Comparison of ENCODE assay signal across 8 cellular contexts in genomic region chr5:5421961-5422818, GRCh38. TPM values are rescaled to one million over a fixed set of nuclear protein-coding genes. Genes with fewer than 3 reads are reported as not detected.
DNase-seq lines count a peak whose midpoint lies in the region; ATAC-seq lines count a peak whose summit lies in the region.

TSS of gene ICE1 (plus strand) at chr5:5422677. CDS start at chr5:5422916, 239 bp downstream.

- H3K36me3 ChIP-seq in NT2/D1 (ENCODE audit: insufficient read depth, insufficient read length, low read length) (peaks cover 10% of the 10 kb centered on the region), endocrine pancreas (ENCODE audit: control insufficient read depth, insufficient read depth, low read length) (no peaks in the 10 kb centered on the region), mesendoderm (ENCODE audit: control insufficient read depth, insufficient read depth, low read length) (no peaks in the 10 kb centered on the region)

- H3K4me1 ChIP-seq in NT2/D1 (ENCODE audit: insufficient read depth, insufficient read length) (no peaks in the 10 kb centered on the region), endocrine pancreas (ENCODE audit: control insufficient read depth, insufficient read depth, low read length) (peaks cover 11% of the 10 kb centered on the region), mesendoderm (ENCODE audit: control insufficient read depth, low read depth, low read length) (peaks cover 9% of the 10 kb centered on the region)

- H4K8ac ChIP-seq in mesendoderm (ENCODE audit: low read depth, low read length), result peak within 1 kb of the TSS; percentile 6

- H2AK5ac ChIP-seq in mesendoderm (ENCODE audit: low read length), result no peak within 1 kb of the TSS

- H4K5ac ChIP-seq in mesendoderm (ENCODE audit: low read length), result no peak within 1 kb of the TSS

- H3K4me1 Mint-ChIP-seq in activated CD8-positive, alpha-beta memory T cell treated with anti-CD3 and anti-CD28 coated beads, Interleukin-2, amount 10 ng/mL, durations not matched to agents 7 days and 5 days, result peaks cover 22% of the 10 kb centered on the region

- ATAC-seq in GM21381 (IDR thresholded peaks at IDR 0.05; ENCODE audit: unreplicated experiment), result peak; percentile 79
- ATAC-seq in activated CD8-positive, alpha-beta memory T cell treated with anti-CD3 and anti-CD28 coated beads, Interleukin-2, amount 10 ng/mL, durations not matched to agents 7 days and 5 days, result peak; percentile 90

- H3K36me3 Mint-ChIP-seq in activated CD8-positive, alpha-beta memory T cell treated with anti-CD3 and anti-CD28 coated beads, Interleukin-2, amount 10 ng/mL, durations not matched to agents 7 days and 5 days, result peaks cover 4% of the 10 kb centered on the region

- no peak within 1 kb of the TSS for H2BK5ac ChIP-seq in mesendoderm (ENCODE audit: low read length)

- peak within 1 kb of the TSS; percentile 87 for H3K4me3 Mint-ChIP-seq in activated CD8-positive, alpha-beta memory T cell treated with anti-CD3 and anti-CD28 coated beads, Interleukin-2, amount 10 ng/mL, durations not matched to agents 7 days and 5 days

- no peak within 1 kb of the TSS for H3K23ac ChIP-seq in mesendoderm (ENCODE audit: low read length)

- H2BK120ac ChIP-seq in mesendoderm (ENCODE audit: low read depth, low read length), result no peak within 1 kb of the TSS

- peak within 1 kb of the TSS; percentile 85 for H3K56ac ChIP-seq in mesendoderm (ENCODE audit: low read length)

- peak; percentile 94 for DNase-seq in COR-L47 (lab: John Stamatoyannopoulos, UW)
- DNase-seq in HUDEP-2 (lab: John Stamatoyannopoulos, UW; ENCODE audit: unreplicated experiment in 76 of 76), result peak in 75 of 76 experiments; percentile 17 to 96 (median 89)
- peak; percentile 93 for DNase-seq in NT2/D1 (ENCODE audit: low read depth, low spot score)
- DNase-seq in activated CD8-positive, alpha-beta memory T cell treated with anti-CD3 and anti-CD28 coated beads, Interleukin-2, amount 10 ng/mL, durations not matched to agents 7 days and 5 days, result peak; percentile 96
- peak; percentile 99 for DNase-seq in mesendoderm
- peak; percentile 92 for DNase-seq in stimulated activated CD8-positive, alpha-beta memory T cell treated with anti-CD3 and anti-CD28 coated beads, Interleukin-15, amount 100 ng/mL, for 1 hour (ENCODE audit: low read depth)

- CTCF ChIA-PET in activated CD8-positive, alpha-beta memory T cell treated with anti-CD3 and anti-CD28 coated beads, Interleukin-2, amount 10 ng/mL, durations not matched to agents 7 days and 5 days (lab: Charles Lee), result interaction anchor here (1.1 to 1.2 kb wide), 3 partner anchors 20 to 278 kb away, joined by 3 to 4 read pairs (median 4); no protein-coding TSS in a partner anchor

- no peaks in the 10 kb centered on the region for H3K9me3 ChIP-seq in NT2/D1 (ENCODE audit: insufficient read depth, low read length)
- no peaks in the 10 kb centered on the region for H3K9me3 ChIP-seq in endocrine pancreas (ENCODE audit: control insufficient read depth, low read length)

- peaks cover 19% of the 10 kb centered on the region for H3K79me1 ChIP-seq in mesendoderm (ENCODE audit: low read length)

- peaks cover 43% of the 10 kb centered on the region for H3K79me2 ChIP-seq in mesendoderm (ENCODE audit: control insufficient read depth, insufficient read depth, low read length)

- H3K4ac ChIP-seq in mesendoderm (ENCODE audit: low read depth, low read length), result peak within 1 kb of the TSS; percentile 27

- H3K27me3 Mint-ChIP-seq in activated CD8-positive, alpha-beta memory T cell treated with anti-CD3 and anti-CD28 coated beads, Interleukin-2, amount 10 ng/mL, durations not matched to agents 7 days and 5 days, result no peaks in the 10 kb centered on the region

- peak within 1 kb of the TSS; percentile 87 for H3K9ac ChIP-seq in NT2/D1 (ENCODE audit: insufficient read length, low read depth)
- H3K9ac ChIP-seq in endocrine pancreas (ENCODE audit: control insufficient read depth, insufficient read depth, low read length), result peak within 1 kb of the TSS; percentile 85
- peak within 1 kb of the TSS; percentile 86 for H3K9ac ChIP-seq in mesendoderm (ENCODE audit: low read length)

- H2BK15ac ChIP-seq in mesendoderm (replicated peaks; ENCODE audit: low read depth), result no peak within 1 kb of the TSS

- peak within 1 kb of the TSS; percentile 93 for H3K27ac Mint-ChIP-seq in activated CD8-positive, alpha-beta memory T cell treated with anti-CD3 and anti-CD28 coated beads, Interleukin-2, amount 10 ng/mL, durations not matched to agents 7 days and 5 days

- H3K9me3 Mint-ChIP-seq in activated CD8-positive, alpha-beta memory T cell treated with anti-CD3 and anti-CD28 coated beads, Interleukin-2, amount 10 ng/mL, durations not matched to agents 7 days and 5 days (ENCODE audit: low read depth), result peaks cover 2% of the 10 kb centered on the region

- WGBS in mesendoderm (ENCODE audit: extremely low coverage, insufficient coverage, low lambda C conversion rate), result no CpG with 5 or more reads among the region's 71 CpGs

- peak within 1 kb of the TSS; percentile 48 for H3K27ac ChIP-seq in mesendoderm (ENCODE audit: low read depth, low read length)

- H3K4me2 ChIP-seq in mesendoderm (ENCODE audit: low read length), result peak within 1 kb of the TSS; percentile 96

- H3K27me3 ChIP-seq in NT2/D1 (ENCODE audit: insufficient read depth, insufficient read length) (no peaks in the 10 kb centered on the region), endocrine pancreas (ENCODE audit: control insufficient read depth, insufficient read depth, low read length) (no peaks in the 10 kb centered on the region), mesendoderm (ENCODE audit: insufficient read depth, low read length, poor library complexity) (no peaks in the 10 kb centered on the region)

- H3K4me3 ChIP-seq in NT2/D1 (ENCODE audit: insufficient read length, low read depth) (peak within 1 kb of the TSS; percentile 82), endocrine pancreas (ENCODE audit: control insufficient read depth, insufficient read depth, low read length) (peak within 1 kb of the TSS; percentile 95), mesendoderm (ENCODE audit: low read length) (peak within 1 kb of the TSS; percentile 94)

- peak within 1 kb of the TSS; percentile 26 for H3K18ac ChIP-seq in mesendoderm (ENCODE audit: low read length)

RNA-seq across cellular contexts. Expression of gene ICE1, which starts in this region (rescaled TPM):
- total RNA-seq in activated CD8-positive, alpha-beta memory T cell treated with anti-CD3 and anti-CD28 coated beads, Interleukin-2, amount 10 ng/mL, durations not matched to agents 7 days and 5 days, result 10 to 100 TPM; 28.9 to 29.7 TPM
- polyA plus RNA-seq in mesendoderm (2013, experiment 1 of 2), result 26.4 TPM
- polyA plus RNA-seq in mesendoderm (2013, experiment 2 of 2), result 26.6 TPM

Comparison
In these comparisons a context has a peak if more than half of its experiments do, and no peak if none do; other contexts are left out.
1. Peak in every context shown above with its lines: DNase-seq, ATAC-seq, H3K4me3 ChIP-seq and H3K27ac ChIP-seq.